ENCODE assay signal across 8 cellular contexts in the genomic region with DNA sequence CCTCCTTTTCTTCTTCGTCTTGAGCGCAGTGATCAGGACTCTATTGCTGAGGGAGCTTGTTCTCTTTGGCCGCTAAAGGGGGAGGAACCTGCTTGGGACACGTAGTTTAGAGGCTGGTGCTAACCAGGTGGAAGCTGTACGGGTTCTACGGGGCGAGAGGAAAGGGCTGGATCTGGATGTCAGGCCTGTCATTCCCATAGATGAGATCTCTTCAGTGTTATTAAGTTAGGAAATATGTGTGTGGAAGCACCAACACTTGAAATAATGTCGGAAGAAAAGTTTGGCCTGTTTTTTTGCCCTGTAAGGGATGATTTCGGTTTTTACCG. TPM values are rescaled to one million over a fixed set of nuclear protein-coding genes. Genes with fewer than 3 reads are reported as not detected.
A peak's percentile ranks its signal among the peaks of the same experiment; 100 is the strongest.
DNase-seq lines count a peak whose midpoint lies in the region; ATAC-seq and TF ChIP-seq lines count a peak whose summit lies in the region.

No MANE protein-coding gene starts in this region.

- TF ChIP-seq POLR2A in right lobe of liver (IDR thresholded peaks at IDR 0.05) = no peak

- WGBS in right lobe of liver (ENCODE audit: insufficient coverage, low coverage, low lambda C conversion rate, missing lambda C conversion rate) = 0% methylated on average over 10 of the region's 10 CpGs

- ATAC-seq in GM19328 (IDR thresholded peaks at IDR 0.05; ENCODE audit: unreplicated experiment) (peak; percentile 33), HG03280 (IDR thresholded peaks at IDR 0.05; ENCODE audit: unreplicated experiment) (peak; percentile 47), right lobe of liver (peak; percentile 72 to 82 (median 74))
- ATAC-seq in stimulated activated naive CD8-positive, alpha-beta T cell treated with anti-CD3 and anti-CD28 coated beads, Interleukin-15, amount 100 ng/mL, for 72 hours = peak; percentile 64

- peak overlapping the region; percentile 97 to 100 for H3K27ac Mint-ChIP-seq in stimulated activated naive CD8-positive, alpha-beta T cell treated with anti-CD3 and anti-CD28 coated beads, Interleukin-15, amount 100 ng/mL, for 72 hours

- H3K4me1 ChIP-seq in right lobe of liver = peaks cover 0 to 26% (median 6%) of the 10 kb centered on the region in 4 donors

- no peaks in the 10 kb centered on the region for H3K9me3 ChIP-seq in right lobe of liver

- H3K9me3 Mint-ChIP-seq in stimulated activated naive CD8-positive, alpha-beta T cell treated with anti-CD3 and anti-CD28 coated beads, Interleukin-15, amount 100 ng/mL, for 72 hours = no peaks in the 10 kb centered on the region

- H3K27ac ChIP-seq in cingulate gyrus (ENCODE audit: low read depth, low read length) = peak overlapping the region; percentile 30
- H3K27ac ChIP-seq in right lobe of liver = peak overlapping the region; percentile 52 to 81 (median 63)

- H3K4me1 Mint-ChIP-seq in stimulated activated naive CD8-positive, alpha-beta T cell treated with anti-CD3 and anti-CD28 coated beads, Interleukin-15, amount 100 ng/mL, for 72 hours = peaks cover 40% of the 10 kb centered on the region

- TF ChIP-seq CTCF in right lobe of liver (IDR thresholded peaks at IDR 0.05) = no peak

- H3K4me3 ChIP-seq in right lobe of liver = peak overlapping the region; percentile 90 to 94 (median 93)

- H3K4me3 Mint-ChIP-seq in stimulated activated naive CD8-positive, alpha-beta T cell treated with anti-CD3 and anti-CD28 coated beads, Interleukin-15, amount 100 ng/mL, for 72 hours = peak overlapping the region; percentile 94 to 99

- in situ Hi-C loops in SK-MEL-5 (cut with HindIII; ENCODE audit: low pct_unique_long_range_greater_than_20kb, low sequenced_read_pairs) = no loop called here

- peaks cover 5 to 19% (median 8%) of the 10 kb centered on the region in 4 donors for H3K36me3 ChIP-seq in right lobe of liver

- H3K27me3 ChIP-seq in right lobe of liver = no peaks in the 10 kb centered on the region

- no peaks in the 10 kb centered on the region for H3K27me3 Mint-ChIP-seq in stimulated activated naive CD8-positive, alpha-beta T cell treated with anti-CD3 and anti-CD28 coated beads, Interleukin-15, amount 100 ng/mL, for 72 hours

- DNase-seq in DMS79 treated with DMSO at 0.1 percent for 48 hours (lab: John Stamatoyannopoulos, UW) = peak; percentile 41
- DNase-seq in SK-MEL-5 (ENCODE audit: low read depth, low spot score) = peak; percentile 35
- DNase-seq in right lobe of liver = peak in 1 of 3 donors; percentile 55
- DNase-seq in stimulated activated naive CD8-positive, alpha-beta T cell treated with anti-CD3 and anti-CD28 coated beads, Interleukin-15, amount 100 ng/mL, for 72 hours = peak in 1 of 2 donors; percentile 24
- no peak for DNase-seq in Ammon's horn (ENCODE audit: low spot score)

- intact Hi-C loops in right lobe of liver (cut with DNase I) = no loop called here

RNA-seq across cellular contexts. Expression of a gene that starts 0.6 kb away (rescaled TPM):
- 57.5 and 61.0 TPM in 2 replicates for total RNA-seq in SK-MEL-5 (2014; rRNA removed; shearing (Covaris generic))
- 42.8 and 64.5 TPM in 2 replicates for polyA plus RNA-seq in SK-MEL-5 (2015; cell fraction: cytosol; rRNA removed)
- 54.0 and 56.6 TPM in 2 replicates for polyA plus RNA-seq in SK-MEL-5 (2015; cell fraction: nucleus; rRNA removed)
- 10 to 100 TPM; 41.3 to 54.8 (median 46.6) TPM for total RNA-seq in right lobe of liver

RNA-seq across cellular contexts. Expression of a gene that starts 32.0 kb away (rescaled TPM):
- total RNA-seq in SK-MEL-5 (2014; rRNA removed; shearing (Covaris generic)) = 86.4 and 87.2 TPM in 2 replicates
- polyA plus RNA-seq in SK-MEL-5 (2015; cell fraction: cytosol; rRNA removed) = 136 and 188 TPM in 2 replicates
- polyA plus RNA-seq in SK-MEL-5 (2015; cell fraction: nucleus; rRNA removed) = 97.9 and 117 TPM in 2 replicates
- 10 to 100 TPM; 39.8 to 77.5 (median 54.2) TPM for total RNA-seq in right lobe of liver

RNA-seq across cellular contexts. Expression of a gene that starts 32.6 kb away (rescaled TPM):
- 29.1 and 30.6 TPM in 2 replicates for total RNA-seq in SK-MEL-5 (2014; rRNA removed; shearing (Covaris generic))
- 17.6 and 22.1 TPM in 2 replicates for polyA plus RNA-seq in SK-MEL-5 (2015; cell fraction: cytosol; rRNA removed)
- 27.2 and 28.7 TPM in 2 replicates for polyA plus RNA-seq in SK-MEL-5 (2015; cell fraction: nucleus; rRNA removed)
- total RNA-seq in right lobe of liver = 1 to 10 TPM; 4.4 to 8.5 (median 7.1) TPM

RNA-seq across cellular contexts. Expression of a gene that starts 37.5 kb away (rescaled TPM):
- not detected in 2 replicates for total RNA-seq in SK-MEL-5 (2014; rRNA removed; shearing (Covaris generic))
- 0.10 TPM in 1 of 2 replicates, not detected in the other for polyA plus RNA-seq in SK-MEL-5 (2015; cell fraction: cytosol; rRNA removed)
- 0.36 TPM in 1 of 2 replicates, not detected in the other for polyA plus RNA-seq in SK-MEL-5 (2015; cell fraction: nucleus; rRNA removed)
- total RNA-seq in right lobe of liver = under 1 TPM in 1 of 6 experiments, not detected in 5; 0.19 TPM
